In genomic region chr1:102902045-102902444, GRCh38 we compare ENCODE assay signal across 1 cellular context.
TF ChIP-seq lines count a peak whose summit lies in the region.

No MANE protein-coding gene starts in this region.

TF ChIP-seq in WTC11, 78 proteins besides CTCF, POLR2A, EP300 and RAD21 (continued from another document):
- TF ChIP-seq ZNF532 (CRISPR knock-in tag; IDR thresholded peaks at IDR 0.05; ENCODE audit: borderline replicate concordance), result no peak
- TF ChIP-seq STAT6 (CRISPR knock-in tag; conservative IDR thresholded peaks at IDR 0.05; ENCODE audit: low read depth), result no peak
- TF ChIP-seq NFYB (CRISPR knock-in tag; conservative IDR thresholded peaks at IDR 0.05; ENCODE audit: low read depth), result no peak
- no peak for TF ChIP-seq ZNF219 (CRISPR knock-in tag; IDR thresholded peaks at IDR 0.05; ENCODE audit: borderline replicate concordance)
